Comparison of ENCODE assay signal across 26 cellular contexts in the genomic region with DNA sequence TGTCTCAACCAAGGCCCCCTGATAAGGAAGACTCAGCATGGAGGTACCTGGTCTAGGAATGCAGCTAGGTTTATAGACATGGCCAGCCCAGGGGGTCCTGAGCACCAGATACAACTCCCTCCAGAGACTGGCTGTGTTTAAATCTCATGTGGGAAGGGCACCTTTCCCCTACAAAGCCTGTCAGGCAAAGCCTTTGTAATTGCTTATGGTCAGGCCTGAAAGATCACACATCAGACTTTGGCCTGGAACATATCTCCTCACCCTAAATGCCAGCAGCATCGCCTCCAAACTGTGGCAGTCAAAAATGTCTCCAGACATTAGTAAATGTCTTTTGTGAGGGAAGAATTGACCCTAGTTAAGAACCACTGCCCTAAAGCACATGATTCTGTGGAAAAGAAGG.
"Had no signal": no experiment of that assay in that cellular context is flagged by ENCODE, and none has a peak within 500 bp of the region (broad histone marks: within the 10 kb centered on the region; RNA-seq: fewer than 3 reads in every experiment).

No MANE protein-coding gene starts in this region.

- H3K9me3 ChIP-seq: mucosa of descending colon, neutrophil, testis, transverse colon had no signal

- H3K4me1 ChIP-seq: foreskin keratinocyte, testis had no signal

- H3K4me3 Mint-ChIP-seq: activated CD4-positive, alpha-beta memory T cell treated with anti-CD3 and anti-CD28 coated beads for 36 hours; activated T-cell treated with anti-CD3 and anti-CD28 coated beads, Interleukin-2, amount 50 U/mL, for 4 hours; activated T-helper 17 cell treated with anti-CD3 and anti-CD28 coated beads, Interleukin-2, amount 50 U/mL, for 72 hours; natural killer cell treated with Interleukin-12 subunit alpha and Interleukin-12 subunit beta and Interleukin-15 and Interleukin-18, amount 100 ng/mL, for 72 hours; T-helper 2 cell treated with Interferon-gamma antibody and Interleukin-4, amounts not matched to agents 5 μg/mL and 100 μg/mL, for 36 hours had no signal

- H3K9me3 Mint-ChIP-seq: activated CD4-positive, alpha-beta memory T cell treated with anti-CD3 and anti-CD28 coated beads for 36 hours; activated T-helper 17 cell treated with anti-CD3 and anti-CD28 coated beads, Interleukin-2, amount 50 U/mL, for 72 hours; natural killer cell treated with Interleukin-12 subunit alpha and Interleukin-12 subunit beta and Interleukin-15 and Interleukin-18, amount 100 ng/mL, for 72 hours; T-helper 2 cell treated with Interferon-gamma antibody and Interleukin-4, amounts not matched to agents 5 μg/mL and 100 μg/mL, for 36 hours had no signal

- H3K27ac ChIP-seq: brain microvascular endothelial cell, coronary artery, dorsolateral prefrontal cortex, foreskin keratinocyte, heart right ventricle, left ventricle myocardium inferior, neutrophil, testis, transverse colon had no signal

- H3K27me3 ChIP-seq: brain microvascular endothelial cell, dorsolateral prefrontal cortex, foreskin keratinocyte, heart right ventricle, neutrophil, testis, transverse colon had no signal

- H3K27me3 Mint-ChIP-seq: activated CD4-positive, alpha-beta memory T cell treated with anti-CD3 and anti-CD28 coated beads for 36 hours; activated T-helper 17 cell treated with anti-CD3 and anti-CD28 coated beads, Interleukin-2, amount 50 U/mL, for 72 hours; natural killer cell treated with Interleukin-12 subunit alpha and Interleukin-12 subunit beta and Interleukin-15 and Interleukin-18, amount 100 ng/mL, for 72 hours had no signal

- H3K4me3 ChIP-seq: coronary artery, dorsolateral prefrontal cortex, heart right ventricle, left ventricle myocardium inferior, mucosa of descending colon, smooth muscle cell, testis, transverse colon had no signal

- ATAC-seq: activated T-cell treated with anti-CD3 and anti-CD28 coated beads, Interleukin-2, amount 50 U/mL, for 4 hours; esophagus mucosa; foreskin keratinocyte; mucosa of descending colon; natural killer cell treated with Interleukin-12 subunit alpha and Interleukin-12 subunit beta and Interleukin-15 and Interleukin-18, amount 100 ng/mL, for 72 hours had no signal

- H3K27ac Mint-ChIP-seq: activated CD4-positive, alpha-beta memory T cell treated with anti-CD3 and anti-CD28 coated beads for 36 hours; activated T-helper 17 cell treated with anti-CD3 and anti-CD28 coated beads, Interleukin-2, amount 50 U/mL, for 72 hours; natural killer cell treated with Interleukin-12 subunit alpha and Interleukin-12 subunit beta and Interleukin-15 and Interleukin-18, amount 100 ng/mL, for 72 hours had no signal

- DNase-seq: activated CD4-positive, alpha-beta memory T cell treated with anti-CD3 and anti-CD28 coated beads for 36 hours; activated CD4-positive, alpha-beta T cell treated with anti-CD3 and anti-CD28 coated beads for 4 hours; activated CD4-positive, CD25-positive, alpha-beta regulatory T cell; activated gamma-delta T cell treated with Interleukin-2 at 50 U/mL for 16 hours; activated naive CD4-positive, alpha-beta T cell treated with anti-CD3 and anti-CD28 coated beads, Interleukin-2, amount 50 U/mL, for 16 hours; activated T-cell treated with anti-CD3 and anti-CD28 coated beads, Interleukin-2, amount 50 U/mL, for 4 hours; amniotic stem cell; brain microvascular endothelial cell; dorsolateral prefrontal cortex; effector memory CD4-positive, alpha-beta T cell; heart right ventricle; left ventricle myocardium inferior; mucosa of descending colon; retina; stimulated activated CD4-positive, alpha-beta T cell treated with anti-CD3 and anti-CD28 coated beads, Interleukin-1b, Interleukin-23, amount 100 ng/mL, for 48 hours; stimulated activated naive CD8-positive, alpha-beta T cell treated with anti-CD3 and anti-CD28 coated beads, Interleukin-15, Interleukin-2, amounts not matched to agents 100 U/mL and 50 U/mL, for 24 hours; testis; transverse colon had no signal
